Comparison of ENCODE assay signal across 8 cellular contexts in genomic region chr16:58299757-58300349, GRCh38. TPM values are rescaled to one million over a fixed set of nuclear protein-coding genes. Genes with fewer than 3 reads are reported as not detected.
A peak's percentile ranks its signal among the peaks of the same experiment; 100 is the strongest.
DNase-seq lines count a peak whose midpoint lies in the region; ATAC-seq and TF ChIP-seq lines count a peak whose summit lies in the region.

No MANE protein-coding gene starts in this region.

- no peak for ATAC-seq in upper lobe of left lung (ENCODE audit: low FRiP score in 2 of 2)

- peak; percentile 11 to 57 (median 28) for TF ChIP-seq CTCF in upper lobe of left lung (IDR thresholded peaks at IDR 0.05)

- H3K36me3 ChIP-seq in upper lobe of left lung: no peaks in the 10 kb centered on the region

- no peak for TF ChIP-seq EP300 in upper lobe of left lung (IDR thresholded peaks at IDR 0.05)

- 45 to 46% methylated on average over 3 of the region's 3 CpGs for WGBS in upper lobe of left lung, 2 donors

- H3K9me3 ChIP-seq in upper lobe of left lung: peaks cover 0 to 8% (median 3%) of the 10 kb centered on the region in 4 donors

- TF ChIP-seq POLR2A in erythroblast (IDR thresholded peaks at IDR 0.05; ENCODE audit: low read length) (no peak), upper lobe of left lung (IDR thresholded peaks at IDR 0.05) (no peak)

- H3K27ac ChIP-seq in upper lobe of left lung: no peak overlapping the region

- H3K27me3 ChIP-seq in upper lobe of left lung: no peaks in the 10 kb centered on the region

- peak; percentile 3 to 11 for DNase-seq in stimulated activated CD4-positive, alpha-beta T cell treated with anti-CD3 and anti-CD28 coated beads, Interleukin-15, amount 100 ng/mL, for 48 hours (ENCODE audit: low read depth in 2 of 2)
- DNase-seq in stimulated activated CD4-positive, alpha-beta T cell treated with anti-CD3 and anti-CD28 coated beads, Interleukin-4, amount 100 ng/mL, for 1 hour: no peak
- DNase-seq in OCI-M1 (lab: John Stamatoyannopoulos, UW): peak; percentile 15
- peak; percentile 55 to 67 for DNase-seq in erythroblast (lab: John Stamatoyannopoulos, UW)
- no peak for DNase-seq in upper lobe of left lung
- DNase-seq in epidermal melanocyte (ENCODE audit: insufficient read length, low spot score): no peak
- DNase-seq in NCI-H2196 treated with DMSO at 0.1 percent for 48 hours (lab: John Stamatoyannopoulos, UW; ENCODE audit: unreplicated experiment): no peak
- DNase-seq in NCI-H2196 (lab: John Stamatoyannopoulos, UW; ENCODE audit: unreplicated experiment): no peak

- H3K4me3 ChIP-seq in upper lobe of left lung: no peak overlapping the region

- no peaks in the 10 kb centered on the region for H3K4me1 ChIP-seq in upper lobe of left lung

RNA-seq across cellular contexts. Expression of gene PRSS54, which starts 5.0 kb away (rescaled TPM):
- not detected for total RNA-seq in upper lobe of left lung

Comparison
In these comparisons a context has a peak if more than half of its experiments do, and no peak if none do; other contexts are left out.
1. DNase-seq: peak in stimulated activated CD4-positive, alpha-beta T cell treated with anti-CD3 and anti-CD28 coated beads, Interleukin-15, amount 100 ng/mL, for 48 hours (2 of 2), OCI-M1 (single experiment) and erythroblast (2 of 2); none in stimulated activated CD4-positive, alpha-beta T cell treated with anti-CD3 and anti-CD28 coated beads, Interleukin-4, amount 100 ng/mL, for 1 hour (single experiment), upper lobe of left lung (0 of 2), epidermal melanocyte (single experiment), NCI-H2196 treated with DMSO at 0.1 percent for 48 hours (single experiment) and NCI-H2196 (single experiment).